ENCODE assay signal across 21 cellular contexts in the genomic region with DNA sequence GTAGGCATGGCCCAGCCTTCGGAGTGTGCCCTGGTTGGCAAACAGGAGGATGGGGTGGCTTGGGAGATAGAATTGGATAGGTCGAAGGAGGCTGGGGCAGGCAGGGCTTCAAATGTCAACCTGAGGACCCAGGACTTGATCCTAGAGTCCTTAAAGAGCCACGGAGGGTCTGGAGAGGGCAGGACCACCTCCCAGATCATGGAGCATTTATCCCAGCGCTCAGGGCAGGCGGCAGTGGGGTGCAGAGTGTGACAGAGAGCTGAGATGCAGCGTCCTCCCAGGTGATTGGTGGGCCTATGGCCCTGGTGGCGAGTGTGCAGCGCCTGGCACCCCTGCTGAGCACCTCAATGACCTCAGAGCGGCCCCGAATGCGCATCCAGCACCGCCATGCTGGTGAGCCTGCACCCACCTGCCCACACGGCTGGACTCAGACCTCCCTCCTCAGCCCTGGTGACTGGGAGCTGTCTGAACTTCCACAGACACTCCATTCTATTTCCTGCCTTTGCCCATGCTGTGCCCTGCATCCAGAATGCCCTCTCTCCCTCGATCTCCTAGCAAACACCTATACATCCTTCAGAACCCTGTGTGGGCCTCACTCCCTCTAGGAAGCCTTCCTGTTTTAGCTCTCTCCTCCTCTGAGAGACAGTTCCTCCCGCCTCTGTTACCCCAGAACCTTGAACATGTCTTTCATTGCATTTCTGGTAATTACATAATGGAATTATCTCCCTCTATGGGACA. TPM values are rescaled to one million over a fixed set of nuclear protein-coding genes. Genes with fewer than 3 reads are reported as not detected.
DNase-seq lines count a peak whose midpoint lies in the region; ATAC-seq, FAIRE-seq and TF ChIP-seq lines count a peak whose summit lies in the region.
"Had no signal": no experiment of that assay in that cellular context is flagged by ENCODE, and none has a peak within 500 bp of the region (broad histone marks: within the 10 kb centered on the region; RNA-seq: fewer than 3 reads in every experiment).

No MANE protein-coding gene starts in this region.

- H3K9me3 ChIP-seq in gastrocnemius medialis: no peaks in the 10 kb centered on the region

- no peaks in the 10 kb centered on the region for H3K36me3 ChIP-seq in gastrocnemius medialis

- CTCF ChIA-PET in WTC11 (lab: Charles Lee): interaction anchor here (1.6 kb wide), 1 partner anchor 80 kb away, joined by 5 read pairs; no protein-coding TSS in a partner anchor

- H3K4me3 Mint-ChIP-seq in WTC11: no peak overlapping the region
- H3K4me3 Mint-ChIP-seq in neural crest cell: no peak overlapping the region

- DNase-seq in 8988T: peak; percentile 29
- peak; percentile 2 for DNase-seq in Daoy (ENCODE audit: low read depth)
- no peak for DNase-seq in WTC11 (ENCODE audit: low spot score)
- no peak for DNase-seq in neural crest cell (ENCODE audit: low read depth, low spot score)
- no peak for DNase-seq in gastrocnemius medialis
- no peak for DNase-seq in HK-2 (ENCODE audit: unreplicated experiment)
- DNase-seq in frontal cortex (ENCODE audit: low spot score in 2 of 2): no peak
- DNase-seq in NCI-H146 treated with DMSO at 0.1 percent for 48 hours (lab: John Stamatoyannopoulos, UW; ENCODE audit: unreplicated experiment): no peak
- DNase-seq: ACHN, AML-193, DMS79 treated with DMSO at 0.1 percent for 48 hours, NCI-H1417, NCI-H187 treated with DMSO at 0.1 percent for 48 hours, NCI-H226, NCI-H524 treated with DMSO at 0.1 percent for 48 hours, RPMI8226, SHP77 treated with DMSO at 0.1 percent for 48 hours had no signal

- intact Hi-C loops in gastrocnemius medialis (cut with DNase I; ENCODE audit: low total_unique reads): no loop called here

- H3K27me3 Mint-ChIP-seq in WTC11 (ENCODE audit: low read depth) (peaks cover 20% of the 10 kb centered on the region), neural crest cell (ENCODE audit: low read depth) (peaks cover 51% of the 10 kb centered on the region)

- ATAC-seq in WTC11: no peak
- no peak for ATAC-seq in gastrocnemius medialis

- TF ChIP-seq POLR2A in gastrocnemius medialis (IDR thresholded peaks at IDR 0.05): no peak

- H3K27ac ChIP-seq in gastrocnemius medialis: no peak overlapping the region
- H3K27ac ChIP-seq: C4-2B had no signal

- POLR2A ChIA-PET in WTC11 (lab: Charles Lee): no interaction called here

- H3K27ac Mint-ChIP-seq in WTC11 (0 out of 2 replicates have a peak overlapping the region, but pooled peaks have one; percentile 2), neural crest cell (ENCODE audit: unreplicated experiment) (peak overlapping the region; percentile 7)

- TF ChIP-seq CTCF in WTC11 (IDR thresholded peaks at IDR 0.05) (no peak), neural crest cell (conservative IDR thresholded peaks at IDR 0.05) (no peak), gastrocnemius medialis (IDR thresholded peaks at IDR 0.05 in 4 of 5, conservative IDR thresholded peaks at IDR 0.05 in 1 of 5) (no peak)

- H3K9me3 Mint-ChIP-seq in WTC11 (peaks cover 6% of the 10 kb centered on the region), neural crest cell (peaks cover 5% of the 10 kb centered on the region)

- FAIRE-seq in frontal cortex (lab: Jason Lieb, UNC): no peak

- H3K36me3 Mint-ChIP-seq in WTC11 (no peaks in the 10 kb centered on the region), neural crest cell (ENCODE audit: low read depth) (no peaks in the 10 kb centered on the region)

- H3K4me1 Mint-ChIP-seq in WTC11 (peaks cover 11% of the 10 kb centered on the region), neural crest cell (peaks cover 1% of the 10 kb centered on the region)

- no peak overlapping the region for H3K4me3 ChIP-seq in gastrocnemius medialis

- H3K4me1 ChIP-seq in gastrocnemius medialis: peaks cover 0 to 4% of the 10 kb centered on the region in 2 donors

- peaks cover 15 to 29% (median 23%) of the 10 kb centered on the region in 3 donors for H3K27me3 ChIP-seq in gastrocnemius medialis

- in situ Hi-C loops in gastrocnemius medialis (cut with MboI; ENCODE audit: low sequenced_read_pairs in 4 of 4): no loop called here

TF ChIP-seq in WTC11, 78 proteins besides CTCF, POLR2A, EP300 and RAD21:
- TF ChIP-seq ETV6 (CRISPR knock-in tag; IDR thresholded peaks at IDR 0.05) (no peak), NFYB (CRISPR knock-in tag; conservative IDR thresholded peaks at IDR 0.05; ENCODE audit: low read depth) (no peak), SMAD4 (CRISPR knock-in tag; IDR thresholded peaks at IDR 0.05) (no peak), TEAD4 (CRISPR knock-in tag; IDR thresholded peaks at IDR 0.05) (no peak)
- TF ChIP-seq, protein P1, sequence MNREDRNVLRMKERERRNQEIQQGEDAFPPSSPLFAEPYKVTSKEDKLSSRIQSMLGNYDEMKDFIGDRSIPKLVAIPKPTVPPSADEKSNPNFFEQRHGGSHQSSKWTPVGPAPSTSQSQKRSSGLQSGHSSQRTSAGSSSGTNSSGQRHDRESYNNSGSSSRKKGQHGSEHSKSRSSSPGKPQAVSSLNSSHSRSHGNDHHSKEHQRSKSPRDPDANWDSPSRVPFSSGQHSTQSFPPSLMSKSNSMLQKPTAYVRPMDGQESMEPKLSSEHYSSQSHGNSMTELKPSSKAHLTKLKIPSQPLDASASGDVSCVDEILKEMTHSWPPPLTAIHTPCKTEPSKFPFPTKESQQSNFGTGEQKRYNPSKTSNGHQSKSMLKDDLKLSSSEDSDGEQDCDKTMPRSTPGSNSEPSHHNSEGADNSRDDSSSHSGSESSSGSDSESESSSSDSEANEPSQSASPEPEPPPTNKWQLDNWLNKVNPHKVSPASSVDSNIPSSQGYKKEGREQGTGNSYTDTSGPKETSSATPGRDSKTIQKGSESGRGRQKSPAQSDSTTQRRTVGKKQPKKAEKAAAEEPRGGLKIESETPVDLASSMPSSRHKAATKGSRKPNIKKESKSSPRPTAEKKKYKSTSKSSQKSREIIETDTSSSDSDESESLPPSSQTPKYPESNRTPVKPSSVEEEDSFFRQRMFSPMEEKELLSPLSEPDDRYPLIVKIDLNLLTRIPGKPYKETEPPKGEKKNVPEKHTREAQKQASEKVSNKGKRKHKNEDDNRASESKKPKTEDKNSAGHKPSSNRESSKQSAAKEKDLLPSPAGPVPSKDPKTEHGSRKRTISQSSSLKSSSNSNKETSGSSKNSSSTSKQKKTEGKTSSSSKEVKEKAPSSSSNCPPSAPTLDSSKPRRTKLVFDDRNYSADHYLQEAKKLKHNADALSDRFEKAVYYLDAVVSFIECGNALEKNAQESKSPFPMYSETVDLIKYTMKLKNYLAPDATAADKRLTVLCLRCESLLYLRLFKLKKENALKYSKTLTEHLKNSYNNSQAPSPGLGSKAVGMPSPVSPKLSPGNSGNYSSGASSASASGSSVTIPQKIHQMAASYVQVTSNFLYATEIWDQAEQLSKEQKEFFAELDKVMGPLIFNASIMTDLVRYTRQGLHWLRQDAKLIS (CRISPR knock-in tag; IDR thresholded peaks at IDR 0.05; ENCODE audit: borderline replicate concordance): no peak
- TF ChIP-seq, protein P2, sequence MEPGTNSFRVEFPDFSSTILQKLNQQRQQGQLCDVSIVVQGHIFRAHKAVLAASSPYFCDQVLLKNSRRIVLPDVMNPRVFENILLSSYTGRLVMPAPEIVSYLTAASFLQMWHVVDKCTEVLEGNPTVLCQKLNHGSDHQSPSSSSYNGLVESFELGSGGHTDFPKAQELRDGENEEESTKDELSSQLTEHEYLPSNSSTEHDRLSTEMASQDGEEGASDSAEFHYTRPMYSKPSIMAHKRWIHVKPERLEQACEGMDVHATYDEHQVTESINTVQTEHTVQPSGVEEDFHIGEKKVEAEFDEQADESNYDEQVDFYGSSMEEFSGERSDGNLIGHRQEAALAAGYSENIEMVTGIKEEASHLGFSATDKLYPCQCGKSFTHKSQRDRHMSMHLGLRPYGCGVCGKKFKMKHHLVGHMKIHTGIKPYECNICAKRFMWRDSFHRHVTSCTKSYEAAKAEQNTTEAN (CRISPR knock-in tag; IDR thresholded peaks at IDR 0.05): no peak

RNA-seq across cellular contexts. Expression of a gene that starts 6.3 kb away (rescaled TPM):
- 0.23 TPM in 1 of 2 replicates, not detected in the other for total RNA-seq in Daoy (2014; rRNA removed; shearing (Covaris generic))
- total RNA-seq in WTC11 (2021): 0.61 to 1.6 TPM (median 1.3 TPM) in 3 replicates
- total RNA-seq in neural crest cell: 0.44 TPM in 1 of 2 replicates, not detected in the other
- total RNA-seq in gastrocnemius medialis: not detected
- not detected for total RNA-seq in frontal cortex
- total RNA-seq: G401, HT-29, M059J had no signal

RNA-seq across cellular contexts. Expression of a gene that starts 41.3 kb away (rescaled TPM):
- 557 and 640 TPM in 2 replicates for total RNA-seq in Daoy (2014; rRNA removed; shearing (Covaris generic))
- 160 to 187 TPM (median 164 TPM) in 3 replicates for total RNA-seq in WTC11 (2021)
- total RNA-seq in neural crest cell: 195 and 196 TPM in 2 replicates
- total RNA-seq in gastrocnemius medialis: 100 to 1,000 TPM; 265 to 438 (median 354) TPM
- total RNA-seq in frontal cortex: 181 TPM

RNA-seq across cellular contexts. Expression of a gene that starts 50.7 kb away (rescaled TPM):
- total RNA-seq in Daoy (2014; rRNA removed; shearing (Covaris generic)): not detected in 2 replicates
- total RNA-seq in WTC11 (2021) (0.39 to 0.77 TPM (median 0.60 TPM) in 3 replicates), neural crest cell (0.35 and 0.50 TPM in 2 replicates), gastrocnemius medialis (not detected), frontal cortex (not detected)

Comparison
In these comparisons a context has a peak if more than half of its experiments do, and no peak if none do; other contexts are left out.
1. DNase-seq: peak in 8988T (single experiment) and Daoy (single experiment); none in WTC11 (single experiment), neural crest cell (single experiment), gastrocnemius medialis (0 of 2), HK-2 (single experiment), frontal cortex (0 of 2) and NCI-H146 treated with DMSO at 0.1 percent for 48 hours (single experiment).